In the genomic region with DNA sequence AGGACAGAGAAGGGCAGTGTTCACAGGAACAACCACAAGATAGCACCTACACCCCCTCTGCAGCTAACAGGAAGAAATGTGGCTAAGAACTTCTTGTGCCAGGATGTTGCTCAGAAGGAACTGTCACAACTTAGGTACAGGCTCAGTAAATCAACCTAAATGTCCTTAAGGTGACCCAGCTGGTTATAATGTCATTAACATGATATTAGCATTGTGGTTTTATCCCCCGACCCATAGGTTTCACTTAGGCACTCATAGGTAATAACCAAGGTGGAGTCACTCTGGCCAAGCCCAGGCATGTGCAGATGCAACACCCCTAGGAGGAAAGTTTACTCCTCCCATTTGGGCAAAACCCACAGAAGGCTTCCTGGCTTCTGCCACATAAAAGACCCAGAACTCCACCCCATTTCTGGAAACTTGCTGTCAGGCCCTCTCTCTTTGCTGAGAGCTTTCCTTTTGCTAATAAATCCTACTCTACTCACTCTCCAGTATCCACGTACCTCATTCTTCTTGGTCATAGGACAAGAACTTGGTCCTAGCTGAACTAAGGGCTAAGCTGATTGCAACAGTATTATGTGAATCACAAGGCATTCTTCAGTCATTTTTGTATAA, we compare ENCODE assay signal across 14 cellular contexts.
DNase-seq lines count a peak whose midpoint lies in the region; ATAC-seq and TF ChIP-seq lines count a peak whose summit lies in the region.
"Had no signal": no experiment of that assay in that cellular context is flagged by ENCODE, and none has a peak within 500 bp of the region (broad histone marks: within the 10 kb centered on the region; RNA-seq: fewer than 3 reads in every experiment).

No MANE protein-coding gene starts in this region.

- H3K9me3 ChIP-seq in right atrium auricular region (peaks cover 0 to 10% of the 10 kb centered on the region in 2 donors), neural progenitor cell (ENCODE audit: low read depth) (no peaks in the 10 kb centered on the region)
- H3K9me3 ChIP-seq: psoas muscle had no signal

- POLR2A ChIA-PET in naive thymus-derived CD8-positive, alpha-beta T cell (lab: Charles Lee) = no interaction called here

- H3K27me3 ChIP-seq in right atrium auricular region (no peaks in the 10 kb centered on the region), neural progenitor cell (no peaks in the 10 kb centered on the region)
- H3K27me3 ChIP-seq: brain microvascular endothelial cell, tibial artery had no signal

- DNase-seq in ELR (ENCODE audit: low read depth) (peak; percentile 62), HT1080 (ENCODE audit: low read depth) (peak; percentile 35), COLO668 (lab: John Stamatoyannopoulos, UW; ENCODE audit: unreplicated experiment) (no peak), right atrium auricular region (ENCODE audit: low spot score) (no peak), NCI-H510A (lab: John Stamatoyannopoulos, UW) (no peak), neural progenitor cell (ENCODE audit: low spot score) (no peak)
- DNase-seq in activated gamma-delta T cell treated with anti-CD3 and anti-CD28 coated beads, Interleukin-2, amount 50 U/mL, for 16 hours (ENCODE audit: low read depth) = peak; percentile 7
- DNase-seq in naive thymus-derived CD8-positive, alpha-beta T cell = peak in 5 of 10 donors; percentile 17 to 61 (median 26)
- DNase-seq: activated CD4-positive, CD25-positive, alpha-beta regulatory T cell treated with anti-CD3 and anti-CD28 coated beads, Interleukin-2, amount 50 U/mL, for 72 hours; brain microvascular endothelial cell; NCI-H1694 treated with DMSO at 0.1 percent for 48 hours; psoas muscle; tibial artery had no signal

- no peak overlapping the region for H2AFZ ChIP-seq in neural progenitor cell (replicated peaks)

- H4K20me1 ChIP-seq in neural progenitor cell (ENCODE audit: low read depth) = no peaks in the 10 kb centered on the region

- no peaks in the 10 kb centered on the region for H3K27me3 Mint-ChIP-seq in naive thymus-derived CD8-positive, alpha-beta T cell
- H3K27me3 Mint-ChIP-seq in neural progenitor cell (ENCODE audit: insufficient read depth, low read depth) = no peaks in the 10 kb centered on the region

- H3K27ac ChIP-seq in right atrium auricular region (no peak overlapping the region), neural progenitor cell (no peak overlapping the region)
- H3K27ac ChIP-seq: brain microvascular endothelial cell, psoas muscle, SK-N-MC, tibial artery had no signal

- H3K9ac ChIP-seq in neural progenitor cell = no peak overlapping the region

- TF ChIP-seq CTCF in right atrium auricular region (IDR thresholded peaks at IDR 0.05) (no peak), neural progenitor cell (IDR thresholded peaks at IDR 0.05) (no peak)

- H3K4me3 Mint-ChIP-seq in naive thymus-derived CD8-positive, alpha-beta T cell = peak overlapping the region; percentile 9 to 76 (median 68)
- H3K4me3 Mint-ChIP-seq in neural progenitor cell = no peak overlapping the region

- H3K4me3 ChIP-seq in right atrium auricular region (no peak overlapping the region), neural progenitor cell (no peak overlapping the region)
- H3K4me3 ChIP-seq: psoas muscle, SK-N-MC, tibial artery had no signal

- no peak overlapping the region for H3K4me2 ChIP-seq in neural progenitor cell

- H3K36me3 ChIP-seq in right atrium auricular region (no peaks in the 10 kb centered on the region), neural progenitor cell (no peaks in the 10 kb centered on the region)
- H3K36me3 ChIP-seq: brain microvascular endothelial cell, tibial artery had no signal

- no peaks in the 10 kb centered on the region for H3K79me2 ChIP-seq in neural progenitor cell (ENCODE audit: low read depth)

- peaks cover 9 to 23% (median 19%) of the 10 kb centered on the region in 4 donors for H3K4me1 Mint-ChIP-seq in naive thymus-derived CD8-positive, alpha-beta T cell
- no peaks in the 10 kb centered on the region for H3K4me1 Mint-ChIP-seq in neural progenitor cell

- ATAC-seq in naive thymus-derived CD8-positive, alpha-beta T cell = peak; percentile 82 to 84
- ATAC-seq: psoas muscle had no signal

- peaks cover 0 to 18% (median 3%) of the 10 kb centered on the region in 9 donors for H3K9me3 Mint-ChIP-seq in naive thymus-derived CD8-positive, alpha-beta T cell
- H3K9me3 Mint-ChIP-seq in neural progenitor cell = no peaks in the 10 kb centered on the region

- H3K36me3 Mint-ChIP-seq in naive thymus-derived CD8-positive, alpha-beta T cell = no peaks in the 10 kb centered on the region
- H3K36me3 Mint-ChIP-seq in neural progenitor cell = no peaks in the 10 kb centered on the region

- H3K4me1 ChIP-seq in right atrium auricular region (no peaks in the 10 kb centered on the region), neural progenitor cell (no peaks in the 10 kb centered on the region)
- H3K4me1 ChIP-seq: psoas muscle, tibial artery had no signal

- no peaks in the 10 kb centered on the region for H3F3A ChIP-seq in neural progenitor cell (ENCODE audit: low read depth)

- H3K27ac Mint-ChIP-seq in naive thymus-derived CD8-positive, alpha-beta T cell = peak overlapping the region in 7 of 10 donors; percentile 26 to 86 (median 56)
- no peak overlapping the region for H3K27ac Mint-ChIP-seq in neural progenitor cell

Comparison
In these comparisons a context has a peak if more than half of its experiments do, and no peak if none do; other contexts are left out.
1. DNase-seq: peak in ELR (single experiment), HT1080 (single experiment) and activated gamma-delta T cell treated with anti-CD3 and anti-CD28 coated beads, Interleukin-2, amount 50 U/mL, for 16 hours (single experiment); none in COLO668 (single experiment), right atrium auricular region (single experiment), NCI-H510A (single experiment) and neural progenitor cell (single experiment).